28 cellular contexts compared by ENCODE assay signal in the genomic region with DNA sequence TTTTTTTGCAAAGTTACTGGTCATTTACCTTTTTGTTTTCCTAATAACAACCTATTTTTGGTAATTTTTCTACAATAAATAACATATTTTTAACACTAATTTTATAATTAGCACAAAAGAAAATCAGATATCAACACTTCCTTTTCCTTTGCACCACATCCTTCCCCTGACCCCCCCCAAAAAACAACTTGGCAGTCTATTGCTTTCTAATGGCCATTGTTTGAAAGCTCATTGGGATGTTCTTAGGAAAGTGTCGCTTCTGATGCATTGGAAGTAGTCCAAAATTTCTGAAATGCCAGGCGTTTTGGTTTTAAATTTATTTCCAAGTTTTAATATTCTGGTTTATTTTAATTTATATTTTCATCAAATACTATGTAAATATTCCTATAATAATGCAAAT.
"Had no signal": no experiment of that assay in that cellular context is flagged by ENCODE, and none has a peak within 500 bp of the region (broad histone marks: within the 10 kb centered on the region; RNA-seq: fewer than 3 reads in every experiment).

No MANE protein-coding gene starts in this region.

- DNase-seq: activated B cell treated with CpG ODN at 0.5 μM for 24 hours; activated CD4-positive, alpha-beta memory T cell treated with anti-CD3 and anti-CD28 coated beads for 36 hours; activated CD4-positive, alpha-beta T cell treated with anti-CD3 and anti-CD28 coated beads for 4 hours; activated CD4-positive, alpha-beta T cell treated with anti-CD3 and anti-CD28 coated beads, Interleukin-2, amount 10 ng/mL, durations not matched to agents 24 days and 14 days; activated CD4-positive, alpha-beta T cell treated with anti-CD3 and anti-CD28 coated beads, Interleukin-2, amount 50 U/mL, for 1 hour; activated CD4-positive, alpha-beta T cell treated with anti-CD3 and anti-CD28 coated beads, Interleukin-2, amount 50 U/mL, for 4 hours; activated CD4-positive, CD25-positive, alpha-beta regulatory T cell treated with anti-CD3 and anti-CD28 coated beads, Interleukin-2, amount 50 U/mL, for 72 hours; activated CD8-positive, alpha-beta memory T cell treated with anti-CD3 and anti-CD28 coated beads, Interleukin-2, amount 50 U/mL, for 4 hours; activated CD8-positive, alpha-beta T cell treated with anti-CD3 and anti-CD28 coated beads for 36 hours; activated effector memory CD4-positive, alpha-beta T cell treated with anti-CD3 and anti-CD28 coated beads, Interleukin-2, amount 50 U/mL, for 16 hours; activated gamma-delta T cell treated with Interleukin-2 at 50 U/mL for 16 hours; activated naive CD4-positive, alpha-beta T cell; activated naive CD4-positive, alpha-beta T cell treated with anti-CD3 and anti-CD28 coated beads for 36 hours; activated naive CD4-positive, alpha-beta T cell treated with anti-CD3 and anti-CD28 coated beads, Interleukin-2, amount 50 U/mL, for 16 hours; activated naive CD8-positive, alpha-beta T cell treated with anti-CD3 and anti-CD28 coated beads for 36 hours; activated T-cell treated with anti-CD3 and anti-CD28 coated beads for 4 hours; activated T-cell treated with anti-CD3 and anti-CD28 coated beads, Interleukin-2, amount 50 U/mL, for 1 hour; activated T-cell treated with anti-CD3 and anti-CD28 coated beads, Interleukin-2, amount 50 U/mL, for 4 hours; activated T-cell treated with anti-CD3 and anti-CD28 coated beads, Interleukin-2, amount 50 U/mL, for 72 hours; amniotic stem cell; aorta; body of pancreas; brain microvascular endothelial cell; caudate nucleus; cerebellar nuclear complex; T-helper 1 cell; T-helper 2 cell; T-helper 9 cell had no signal
